Comparison of ENCODE assay signal across 9 cellular contexts in genomic region chr1:151513626-151514101, GRCh38.
DNase-seq lines count a peak whose midpoint lies in the region; ATAC-seq and TF ChIP-seq lines count a peak whose summit lies in the region.
"Had no signal": no experiment of that assay in that cellular context is flagged by ENCODE, and none has a peak within 500 bp of the region (broad histone marks: within the 10 kb centered on the region; RNA-seq: fewer than 3 reads in every experiment).

No MANE protein-coding gene starts in this region.

- DNase-seq in HK-2 (ENCODE audit: unreplicated experiment) (peak; percentile 48), left kidney (ENCODE audit: low read depth, low spot score) (peak; percentile 77)
- peak; percentile 26 to 38 for DNase-seq in activated CD4-positive, alpha-beta T cell treated with anti-CD3 and anti-CD28 coated beads, Interleukin-2, amount 50 U/mL, for 48 hours
- DNase-seq: NCI-H1694 treated with DMSO at 0.1 percent for 48 hours had no signal

- ATAC-seq in GM18907 (IDR thresholded peaks at IDR 0.05; ENCODE audit: unreplicated experiment), result no peak
- no peak for ATAC-seq in GM19351 (IDR thresholded peaks at IDR 0.05; ENCODE audit: unreplicated experiment)
- ATAC-seq in GM18861 (IDR thresholded peaks at IDR 0.05; ENCODE audit: unreplicated experiment), result no peak
- no peak for ATAC-seq in HG03354 (IDR thresholded peaks at IDR 0.05; ENCODE audit: poor library complexity, severe bottlenecking, unreplicated experiment)

- peak overlapping the region; percentile 99 for H3K27ac ChIP-seq in 22Rv1

- no peak for TF ChIP-seq CTCF in 22Rv1 (IDR thresholded peaks at IDR 0.05)
